ENCODE assay signal across 11 cellular contexts in genomic region chr11:779120-779954, GRCh38. TPM values are rescaled to one million over a fixed set of nuclear protein-coding genes. Genes with fewer than 3 reads are reported as not detected.
DNase-seq lines count a peak whose midpoint lies in the region; ATAC-seq and TF ChIP-seq lines count a peak whose summit lies in the region.
"Had no signal": no experiment of that assay in that cellular context is flagged by ENCODE, and none has a peak within 500 bp of the region (broad histone marks: within the 10 kb centered on the region; RNA-seq: fewer than 3 reads in every experiment).

No MANE protein-coding gene starts in this region.

- CTCF ChIA-PET in activated naive CD4-positive, alpha-beta T cell treated with anti-CD3 and anti-CD28 coated beads for 36 hours (lab: Charles Lee), result no interaction called here
- CTCF ChIA-PET in RWPE1 (lab: Yijun Ruan, JAX), result interaction anchor here (0.7 kb wide), 1 partner anchor 11 kb away, joined by 3 read pairs; no protein-coding TSS in a partner anchor

- TF ChIP-seq POLR2A in GM18505 (IDR thresholded peaks at IDR 0.05; ENCODE audit: borderline replicate concordance, extremely low read depth, insufficient read depth, insufficient read length), result no peak
- TF ChIP-seq POLR2A in uterus (IDR thresholded peaks at IDR 0.05), result no peak

- H3K4me3 Mint-ChIP-seq in activated naive CD4-positive, alpha-beta T cell treated with anti-CD3 and anti-CD28 coated beads for 36 hours, result peak overlapping the region; percentile 27
- H3K4me3 Mint-ChIP-seq in endodermal cell, result peak overlapping the region; percentile 75
- peak overlapping the region; percentile 76 for H3K4me3 Mint-ChIP-seq in stimulated activated effector memory CD8-positive, alpha-beta T cell treated with anti-CD3 and anti-CD28 coated beads, Interleukin-12 subunit alpha, Interleukin-12 subunit beta, amount 100 ng/mL, for 72 hours

- no peaks in the 10 kb centered on the region for H3K27me3 Mint-ChIP-seq in activated naive CD4-positive, alpha-beta T cell treated with anti-CD3 and anti-CD28 coated beads for 36 hours (ENCODE audit: low read depth)
- no peaks in the 10 kb centered on the region for H3K27me3 Mint-ChIP-seq in endodermal cell (ENCODE audit: insufficient read depth)

- H3K9ac ChIP-seq in endodermal cell (ENCODE audit: extremely low read depth, low read length, poor library complexity, severe bottlenecking), result no peak overlapping the region

- peaks cover 10% of the 10 kb centered on the region for H3K36me3 ChIP-seq in endodermal cell (ENCODE audit: control insufficient read depth, insufficient read depth, low read length)
- no peaks in the 10 kb centered on the region for H3K36me3 ChIP-seq in uterus

- POLR2A ChIA-PET in RWPE1 (lab: Yijun Ruan, JAX; ENCODE audit: low non-redundant PET), result interaction anchor here (0.7 kb wide), 1 partner anchor 27 kb away, joined by 4 read pairs; no protein-coding TSS in a partner anchor

- no peak overlapping the region for H3K27ac Mint-ChIP-seq in activated naive CD4-positive, alpha-beta T cell treated with anti-CD3 and anti-CD28 coated beads for 36 hours
- no peak overlapping the region for H3K27ac Mint-ChIP-seq in activated naive CD4-positive, alpha-beta T cell treated with anti-CD3 and anti-CD28 coated beads, Interleukin-2, amount 50 U/mL, for 72 hours
- H3K27ac Mint-ChIP-seq in endodermal cell, result no peak overlapping the region
- H3K27ac Mint-ChIP-seq in stimulated activated effector memory CD8-positive, alpha-beta T cell treated with anti-CD3 and anti-CD28 coated beads, Interleukin-12 subunit alpha, Interleukin-12 subunit beta, amount 100 ng/mL, for 72 hours, result no peak overlapping the region

- H3K36me3 Mint-ChIP-seq in activated naive CD4-positive, alpha-beta T cell treated with anti-CD3 and anti-CD28 coated beads for 36 hours (ENCODE audit: low read depth), result peaks cover 9% of the 10 kb centered on the region
- H3K36me3 Mint-ChIP-seq in activated naive CD4-positive, alpha-beta T cell treated with anti-CD3 and anti-CD28 coated beads, Interleukin-2, amount 50 U/mL, for 72 hours, result peaks cover 0 to 5% of the 10 kb centered on the region in 2 donors
- H3K36me3 Mint-ChIP-seq in endodermal cell (ENCODE audit: low read depth), result peaks cover 14% of the 10 kb centered on the region
- H3K36me3 Mint-ChIP-seq in stimulated activated effector memory CD8-positive, alpha-beta T cell treated with anti-CD3 and anti-CD28 coated beads, Interleukin-12 subunit alpha, Interleukin-12 subunit beta, amount 100 ng/mL, for 72 hours, result peaks cover 24% of the 10 kb centered on the region

- TF ChIP-seq CTCF in RWPE1 (conservative IDR thresholded peaks at IDR 0.05; ENCODE audit: low read depth) (no peak), endodermal cell (conservative IDR thresholded peaks at IDR 0.05) (no peak), uterus (IDR thresholded peaks at IDR 0.05) (no peak)

- no peak for ATAC-seq in activated naive CD4-positive, alpha-beta T cell treated with anti-CD3 and anti-CD28 coated beads, Interleukin-2, amount 50 U/mL, for 72 hours
- no peak for ATAC-seq in stimulated activated effector memory CD8-positive, alpha-beta T cell treated with anti-CD3 and anti-CD28 coated beads, Interleukin-12 subunit alpha, Interleukin-12 subunit beta, amount 100 ng/mL, for 72 hours
- no peak for ATAC-seq in GM18505 (IDR thresholded peaks at IDR 0.05; ENCODE audit: unreplicated experiment)

- DNase-seq in activated naive CD4-positive, alpha-beta T cell treated with anti-CD3 and anti-CD28 coated beads for 36 hours, result no peak
- DNase-seq in activated naive CD4-positive, alpha-beta T cell treated with anti-CD3 and anti-CD28 coated beads, Interleukin-2, amount 50 U/mL, for 72 hours (ENCODE audit: low spot score in 2 of 2), result no peak
- DNase-seq in RWPE1 (ENCODE audit: low spot score) (no peak), endodermal cell (peak; percentile 45), HPDE6-E6E7 (ENCODE audit: extremely low spot score) (no peak), uterus (no peak)
- DNase-seq in stimulated activated effector memory CD8-positive, alpha-beta T cell treated with anti-CD3 and anti-CD28 coated beads, Interleukin-12 subunit alpha, Interleukin-12 subunit beta, amount 100 ng/mL, for 72 hours (ENCODE audit: low spot score in 2 of 2), result no peak
- DNase-seq: ACHN, NCI-H2029 treated with DMSO at 0.1 percent for 48 hours had no signal

- peaks cover 28% of the 10 kb centered on the region for H3K4me1 Mint-ChIP-seq in activated naive CD4-positive, alpha-beta T cell treated with anti-CD3 and anti-CD28 coated beads for 36 hours (ENCODE audit: low read depth)
- peaks cover 14% of the 10 kb centered on the region for H3K4me1 Mint-ChIP-seq in endodermal cell
- H3K4me1 Mint-ChIP-seq in stimulated activated effector memory CD8-positive, alpha-beta T cell treated with anti-CD3 and anti-CD28 coated beads, Interleukin-12 subunit alpha, Interleukin-12 subunit beta, amount 100 ng/mL, for 72 hours, result peaks cover 18% of the 10 kb centered on the region

- intact Hi-C loops in activated naive CD4-positive, alpha-beta T cell treated with anti-CD3 and anti-CD28 coated beads for 36 hours (cut with micrococcal nuclease), result no loop called here
- intact Hi-C loops in uterus (cut with DNase I; ENCODE audit: low total_unique reads), result no loop called here

- H3K4me1 ChIP-seq in endodermal cell (ENCODE audit: control insufficient read depth, insufficient read depth, low read length) (peaks cover 8% of the 10 kb centered on the region), uterus (peaks cover 0 to 26% of the 10 kb centered on the region in 2 donors)

- H3K9me3 Mint-ChIP-seq in activated naive CD4-positive, alpha-beta T cell treated with anti-CD3 and anti-CD28 coated beads for 36 hours, result no peaks in the 10 kb centered on the region
- no peaks in the 10 kb centered on the region for H3K9me3 Mint-ChIP-seq in activated naive CD4-positive, alpha-beta T cell treated with anti-CD3 and anti-CD28 coated beads, Interleukin-2, amount 50 U/mL, for 72 hours
- no peaks in the 10 kb centered on the region for H3K9me3 Mint-ChIP-seq in endodermal cell
- no peaks in the 10 kb centered on the region for H3K9me3 Mint-ChIP-seq in stimulated activated effector memory CD8-positive, alpha-beta T cell treated with anti-CD3 and anti-CD28 coated beads, Interleukin-12 subunit alpha, Interleukin-12 subunit beta, amount 100 ng/mL, for 72 hours

- H3K9me3 ChIP-seq in endodermal cell (ENCODE audit: control insufficient read depth, low read length), result no peaks in the 10 kb centered on the region
- H3K9me3 ChIP-seq in uterus, result no peaks in the 10 kb centered on the region

- whole genome bisulfite sequencing in endodermal cell (ENCODE audit: insufficient coverage in 1 of 2, insufficient read length in 1 of 2), 2 experiments, result 95 to 96% methylated on average over 8 to 20 of the region's 20 CpGs

- H3K4me3 ChIP-seq in endodermal cell (ENCODE audit: low read length) (no peak overlapping the region), uterus (no peak overlapping the region)

- H3K27me3 ChIP-seq in endodermal cell (ENCODE audit: control insufficient read depth, insufficient read depth, low read length, poor library complexity, severe bottlenecking), result no peaks in the 10 kb centered on the region
- no peaks in the 10 kb centered on the region for H3K27me3 ChIP-seq in uterus

- H3K27ac ChIP-seq in RWPE1 (peak overlapping the region; percentile 81), endodermal cell (ENCODE audit: low read depth, low read length) (no peak overlapping the region), uterus (no peak overlapping the region)

RNA-seq across cellular contexts. Expression of gene GATD1, which starts 2.0 kb away (rescaled TPM):
- 10 to 100 TPM; 33.0 to 34.3 TPM for total RNA-seq in activated naive CD4-positive, alpha-beta T cell treated with anti-CD3 and anti-CD28 coated beads for 36 hours
- total RNA-seq in activated naive CD4-positive, alpha-beta T cell treated with anti-CD3 and anti-CD28 coated beads, Interleukin-2, amount 50 U/mL, for 72 hours, result 10 to 100 TPM; 33.1 to 60.5 TPM
- 10 to 100 TPM; 57.2 to 63.2 TPM for total RNA-seq in endodermal cell
- 42.3 TPM for polyA plus RNA-seq in endodermal cell (2013, experiment 1 of 2)
- 39.0 TPM for polyA plus RNA-seq in endodermal cell (2013, experiment 2 of 2)
- total RNA-seq in uterus, result 10 to 100 TPM; 11.8 to 81.1 (median 29.3) TPM

RNA-seq across cellular contexts. Expression of gene CEND1, which starts 10.6 kb away (rescaled TPM):
- under 1 TPM in 1 of 2 experiments, not detected in 1; 0.17 TPM for total RNA-seq in activated naive CD4-positive, alpha-beta T cell treated with anti-CD3 and anti-CD28 coated beads for 36 hours
- total RNA-seq in activated naive CD4-positive, alpha-beta T cell treated with anti-CD3 and anti-CD28 coated beads, Interleukin-2, amount 50 U/mL, for 72 hours, result 1 to 10 TPM in 1 of 2 donors, not detected in 1; 1.1 TPM
- not detected for total RNA-seq in endodermal cell
- polyA plus RNA-seq in endodermal cell (2013, experiment 1 of 2), result 1.1 TPM
- 0.87 TPM for polyA plus RNA-seq in endodermal cell (2013, experiment 2 of 2)
- under 1 TPM in 1 of 4 donors, not detected in 3; 0.41 TPM for total RNA-seq in uterus
- total RNA-seq: M059J had no signal

RNA-seq across cellular contexts. Expression of gene SLC25A22, which starts 18.7 kb away (rescaled TPM):
- 10 to 100 TPM; 19.1 to 21.8 TPM for total RNA-seq in activated naive CD4-positive, alpha-beta T cell treated with anti-CD3 and anti-CD28 coated beads for 36 hours
- 10 to 100 TPM; 22.6 to 34.6 TPM for total RNA-seq in activated naive CD4-positive, alpha-beta T cell treated with anti-CD3 and anti-CD28 coated beads, Interleukin-2, amount 50 U/mL, for 72 hours
- total RNA-seq in endodermal cell (10 to 100 TPM; 46.5 to 56.2 TPM), uterus (10 to 100 TPM in 1 of 4 donors, 1 to 10 TPM in 2, under 1 TPM in 1; 0.29 to 20.8 (median 5.4) TPM)
- polyA plus RNA-seq in endodermal cell (2013, experiment 1 of 2), result 32.4 TPM
- 28.6 TPM for polyA plus RNA-seq in endodermal cell (2013, experiment 2 of 2)

RNA-seq across cellular contexts. Expression of gene PIDD1, which starts 25.7 kb away (rescaled TPM):
- total RNA-seq in activated naive CD4-positive, alpha-beta T cell treated with anti-CD3 and anti-CD28 coated beads for 36 hours, result 10 to 100 TPM; 43.2 to 45.2 TPM
- 10 to 100 TPM; 32.8 to 59.2 TPM for total RNA-seq in activated naive CD4-positive, alpha-beta T cell treated with anti-CD3 and anti-CD28 coated beads, Interleukin-2, amount 50 U/mL, for 72 hours
- total RNA-seq in endodermal cell (10 to 100 TPM; 39.9 to 48.8 TPM), uterus (10 to 100 TPM in 2 of 4 donors, 1 to 10 TPM in 2; 1.3 to 20.2 (median 10.1) TPM)
- polyA plus RNA-seq in endodermal cell (2013, experiment 1 of 2), result 34.3 TPM
- 24.6 TPM for polyA plus RNA-seq in endodermal cell (2013, experiment 2 of 2)

RNA-seq across cellular contexts. Expression of gene RPLP2, which starts 30.4 kb away (rescaled TPM):
- total RNA-seq in activated naive CD4-positive, alpha-beta T cell treated with anti-CD3 and anti-CD28 coated beads for 36 hours, result 1,000 to 10,000 TPM; 3,807 to 3,940 TPM
- 1,000 to 10,000 TPM; 3,020 to 3,653 TPM for total RNA-seq in activated naive CD4-positive, alpha-beta T cell treated with anti-CD3 and anti-CD28 coated beads, Interleukin-2, amount 50 U/mL, for 72 hours
- total RNA-seq in endodermal cell (1,000 to 10,000 TPM; 1,966 to 2,020 TPM), uterus (1,000 to 10,000 TPM in 1 of 4 donors, 100 to 1,000 TPM in 3; 100 to 1,968 (median 496) TPM)
- polyA plus RNA-seq in endodermal cell (2013, experiment 1 of 2), result 1,769 TPM
- polyA plus RNA-seq in endodermal cell (2013, experiment 2 of 2), result 1,602 TPM
